In the genomic region with DNA sequence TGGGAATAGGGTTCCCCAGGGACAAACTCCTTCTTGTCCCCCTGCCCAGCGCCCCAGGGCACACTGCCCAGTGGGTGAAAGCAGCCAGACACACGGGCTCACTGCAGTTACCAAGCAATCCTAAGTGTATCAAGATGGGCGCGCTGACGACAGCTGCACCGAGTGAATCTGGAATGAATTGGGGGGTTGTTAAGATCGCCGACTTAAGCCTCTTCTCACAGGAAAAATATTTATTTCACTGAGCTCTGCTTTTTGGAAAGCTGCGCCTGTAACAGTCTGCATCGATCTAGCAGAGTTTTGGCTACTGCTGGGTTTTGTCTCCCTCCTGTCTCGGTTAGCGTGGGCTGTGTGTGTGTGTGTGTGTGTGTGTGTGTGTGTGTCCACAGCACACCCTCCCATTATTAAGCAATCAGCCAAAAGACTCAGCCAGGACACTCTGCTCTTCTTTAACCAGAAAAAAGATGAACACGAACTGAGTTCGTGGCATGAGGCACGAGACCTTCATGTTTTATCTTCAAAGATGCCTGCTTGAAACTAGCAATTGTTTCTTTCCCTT, we compare ENCODE assay signal across 11 cellular contexts. TPM values are rescaled to one million over a fixed set of nuclear protein-coding genes. Genes with fewer than 3 reads are reported as not detected.
DNase-seq lines count a peak whose midpoint lies in the region; ATAC-seq and TF ChIP-seq lines count a peak whose summit lies in the region.
"Had no signal": no experiment of that assay in that cellular context is flagged by ENCODE, and none has a peak within 500 bp of the region (broad histone marks: within the 10 kb centered on the region; RNA-seq: fewer than 3 reads in every experiment).

No MANE protein-coding gene starts in this region.

- H3K4me3 ChIP-seq in adipocyte (ENCODE audit: low read length) (peak overlapping the region; percentile 55), right atrium auricular region (peak overlapping the region in 1 of 2 donors; percentile 3), skeletal muscle cell (ENCODE audit: low read depth, low read length) (peak overlapping the region; percentile 28)

- H3K4me1 ChIP-seq in adipocyte (ENCODE audit: control insufficient read depth, insufficient read depth, low read length), result peaks cover 55% of the 10 kb centered on the region
- H3K4me1 ChIP-seq in right atrium auricular region, result peaks cover 0 to 45% of the 10 kb centered on the region in 2 donors

- H3K9me3 ChIP-seq in adipocyte (ENCODE audit: control insufficient read depth, low read length) (no peaks in the 10 kb centered on the region), right atrium auricular region (no peaks in the 10 kb centered on the region)

- peak overlapping the region; percentile 88 for H3K9ac ChIP-seq in adipocyte (ENCODE audit: low read length)
- H3K9ac ChIP-seq: KMS-11 had no signal

- ATAC-seq in HG03039 (IDR thresholded peaks at IDR 0.05; ENCODE audit: unreplicated experiment) (no peak), GM21825 (IDR thresholded peaks at IDR 0.05; ENCODE audit: unreplicated experiment) (no peak), GM19328 (IDR thresholded peaks at IDR 0.05; ENCODE audit: unreplicated experiment) (no peak), GM19351 (IDR thresholded peaks at IDR 0.05; ENCODE audit: unreplicated experiment) (no peak)

- DNase-seq in GM03348 (ENCODE audit: low spot score) (peak; percentile 78), adipocyte (ENCODE audit: low read depth) (peak; percentile 94), right atrium auricular region (ENCODE audit: low spot score) (peak; percentile 83), skeletal muscle cell (ENCODE audit: low read depth) (peak; percentile 85)
- DNase-seq: H9, kidney had no signal

- peak overlapping the region; percentile 70 to 81 for H3K27ac ChIP-seq in right atrium auricular region
- H3K27ac ChIP-seq: KMS-11 had no signal

- no peaks in the 10 kb centered on the region for H3K27me3 ChIP-seq in adipocyte (replicated peaks; ENCODE audit: control insufficient read depth, insufficient read depth, low read length)
- no peaks in the 10 kb centered on the region for H3K27me3 ChIP-seq in right atrium auricular region

- no peaks in the 10 kb centered on the region for H3K36me3 ChIP-seq in adipocyte (ENCODE audit: control insufficient read depth, insufficient read depth, low read length, severe bottlenecking)
- H3K36me3 ChIP-seq in right atrium auricular region, result no peaks in the 10 kb centered on the region

- TF ChIP-seq CTCF in right atrium auricular region (IDR thresholded peaks at IDR 0.05), result no peak

RNA-seq across cellular contexts. Expression of a gene that starts 35.9 kb away (rescaled TPM):
- total RNA-seq in right atrium auricular region, result 1 to 10 TPM; 2.9 to 4.7 TPM
